29 cellular contexts compared by ENCODE assay signal in genomic region chr1:64546018-64546417, GRCh38.
DNase-seq lines count a peak whose midpoint lies in the region; ATAC-seq and TF ChIP-seq lines count a peak whose summit lies in the region.
"Had no signal": no experiment of that assay in that cellular context is flagged by ENCODE, and none has a peak within 500 bp of the region (broad histone marks: within the 10 kb centered on the region; RNA-seq: fewer than 3 reads in every experiment).

No MANE protein-coding gene starts in this region.

- H3K4me1 ChIP-seq in IMR-90 (ENCODE audit: control insufficient read depth, insufficient read depth, low read length) (peaks cover 3% of the 10 kb centered on the region), gastroesophageal sphincter (peaks cover 0 to 52% (median 0%) of the 10 kb centered on the region in 3 donors)

- TF ChIP-seq RAD21 in IMR-90 (IDR thresholded peaks at IDR 0.05; ENCODE audit: low read length): no peak

- ATAC-seq in IMR-90 (ENCODE audit: low read depth) (no peak), gastroesophageal sphincter (no peak), GM19455 (IDR thresholded peaks at IDR 0.05; ENCODE audit: unreplicated experiment) (no peak)
- ATAC-seq: body of pancreas, GM12878, left colon, right lobe of liver had no signal

- DNase-seq in ELF-1 (ENCODE audit: low read depth, low spot score) (peak; percentile 54), IMR-90 (no peak), neural crest cell (ENCODE audit: low read depth, low spot score) (no peak), NCI-H510A (lab: John Stamatoyannopoulos, UW) (no peak), NOMO-1 (lab: John Stamatoyannopoulos, UW; ENCODE audit: unreplicated experiment in 2 of 2) (no peak), NCI-H2171 (lab: John Stamatoyannopoulos, UW) (no peak)
- DNase-seq: activated CD4-positive, alpha-beta T cell treated with anti-CD3 and anti-CD28 coated beads, Interleukin-2, amount 50 U/mL, for 48 hours; activated naive CD4-positive, alpha-beta T cell treated with anti-CD3 and anti-CD28 coated beads for 36 hours; BE2C; body of pancreas; CD8-positive, alpha-beta T cell; EL; immature natural killer cell; left colon; mammary epithelial cell; NCI-H1417 treated with DMSO at 0.1 percent for 48 hours; NCI-H2029 treated with DMSO at 0.1 percent for 48 hours; NCI-H2227 treated with DMSO at 0.1 percent for 48 hours; NCI-H774; OCI-M1; right lobe of liver; stimulated activated CD4-positive, alpha-beta T cell treated with anti-CD3 and anti-CD28 coated beads, Interleukin-4, amount 100 ng/mL, for 1 hour; stomach; thyroid gland had no signal

- no peaks in the 10 kb centered on the region for H3K27me3 Mint-ChIP-seq in neural crest cell (ENCODE audit: low read depth)
- H3K27me3 Mint-ChIP-seq: progenitor cell of endocrine pancreas had no signal

- no peaks in the 10 kb centered on the region for H3K27me3 ChIP-seq in IMR-90 (ENCODE audit: control insufficient read depth, insufficient read depth, low read length)
- H3K27me3 ChIP-seq in gastroesophageal sphincter: no peaks in the 10 kb centered on the region
- H3K27me3 ChIP-seq: BE2C, body of pancreas, neutrophil, right lobe of liver, stomach, thyroid gland had no signal

- in situ Hi-C loops in IMR-90 (cut with MboI; ENCODE audit: low sequenced_read_pairs): no loop called here

- no peak overlapping the region for H4K8ac ChIP-seq in IMR-90 (ENCODE audit: low read depth in 2 of 2, low read length in 2 of 2)

- CTCF ChIA-PET in IMR-90 (lab: Yijun Ruan, JAX): no interaction called here

- H3K14ac ChIP-seq in IMR-90 (replicated peaks; ENCODE audit: low read depth, low read length): 0 out of 2 replicates have a peak overlapping the region, but pooled peaks have one; percentile 11

- no peak overlapping the region for H2AFZ ChIP-seq in IMR-90 (replicated peaks; ENCODE audit: low read length, poor library complexity)

- no peak overlapping the region for H3K23ac ChIP-seq in IMR-90 (ENCODE audit: low read depth, low read length)

- H3K9me1 ChIP-seq in IMR-90 (ENCODE audit: insufficient read depth, low read length): 0 out of 2 replicates have a peak, but pooled peaks cover 3% of the 10 kb centered on the region

- H4K91ac ChIP-seq in IMR-90 (ENCODE audit: insufficient read depth, low read depth, low read length): no peak overlapping the region

- no peak overlapping the region for H3K4ac ChIP-seq in IMR-90 (ENCODE audit: low read depth, low read length)

- H3K9me3 Mint-ChIP-seq in neural crest cell: no peaks in the 10 kb centered on the region
- H3K9me3 Mint-ChIP-seq: activated naive CD4-positive, alpha-beta T cell treated with anti-CD3 and anti-CD28 coated beads for 36 hours; CD8-positive, alpha-beta T cell; immature natural killer cell had no signal

- no peak for TF ChIP-seq CTCF in IMR-90 (conservative IDR thresholded peaks at IDR 0.05; ENCODE audit: low read depth, low read length)
- no peak for TF ChIP-seq CTCF in gastroesophageal sphincter (IDR thresholded peaks at IDR 0.05)
- no peak for TF ChIP-seq CTCF in neural crest cell (conservative IDR thresholded peaks at IDR 0.05)

- H2BK5ac ChIP-seq in IMR-90 (ENCODE audit: low read depth, low read length, poor library complexity, severe bottlenecking): no peak overlapping the region

- no TSS peak for BruUV-seq in IMR-90 (replicated peaks; lab: Mats Ljungman, UMichigan)

- no peak overlapping the region for H3K18ac ChIP-seq in IMR-90 (ENCODE audit: low read depth, low read length)

- TF ChIP-seq POLR2A in IMR-90 (IDR thresholded peaks at IDR 0.05; ENCODE audit: low read depth, low read length) (no peak), gastroesophageal sphincter (IDR thresholded peaks at IDR 0.05) (no peak)

- no peak overlapping the region for H2BK20ac ChIP-seq in IMR-90 (ENCODE audit: low read depth, low read length)

- peaks cover 37% of the 10 kb centered on the region for H3K4me1 Mint-ChIP-seq in neural crest cell

- H2AK9ac ChIP-seq in IMR-90 (replicated peaks; ENCODE audit: low read depth, low read length, poor library complexity): no peak overlapping the region

- H3K56ac ChIP-seq in IMR-90 (ENCODE audit: extremely low read depth, insufficient read depth, low read length): no peak overlapping the region

- no peaks in the 10 kb centered on the region for H3K79me1 ChIP-seq in IMR-90 (ENCODE audit: low read depth in 1 of 2, low read length in 2 of 2)

- H3K4me2 ChIP-seq in IMR-90 (ENCODE audit: low read depth, low read length): no peak overlapping the region

- peak overlapping the region; percentile 92 for H3K27ac Mint-ChIP-seq in neural crest cell (ENCODE audit: unreplicated experiment)
- H3K27ac Mint-ChIP-seq: activated naive CD4-positive, alpha-beta T cell treated with anti-CD3 and anti-CD28 coated beads for 36 hours; CD8-positive, alpha-beta T cell; immature natural killer cell; progenitor cell of endocrine pancreas had no signal

- dilution Hi-C loops in IMR-90 (cut with HindIII; ENCODE audit: low sequenced_read_pairs, unreplicated experiment): no loop called here

- H2BK120ac ChIP-seq in IMR-90 (ENCODE audit: low read depth, low read length): no peak overlapping the region

- H4K5ac ChIP-seq in IMR-90 (ENCODE audit: low read depth, low read length): no peak overlapping the region

- H3K9me3 ChIP-seq in IMR-90 (ENCODE audit: control insufficient read depth, insufficient read depth, low read length): no peaks in the 10 kb centered on the region
- H3K9me3 ChIP-seq in gastroesophageal sphincter: no peaks in the 10 kb centered on the region
- H3K9me3 ChIP-seq: BE2C, body of pancreas, neutrophil, right lobe of liver, stomach, thyroid gland had no signal

- no peaks in the 10 kb centered on the region for H4K20me1 ChIP-seq in IMR-90 (ENCODE audit: insufficient read depth, low read length)

- TF ChIP-seq EP300 in gastroesophageal sphincter (IDR thresholded peaks at IDR 0.05): no peak

- WGBS in IMR-90 (ENCODE audit: extremely low coverage in 2 of 2, insufficient read length in 1 of 2), 2 experiments: 38% methylated on average over 1 of the region's 2 CpGs; no CpG with 5 or more reads in 1 of the 2 experiments
- WGBS in gastroesophageal sphincter (ENCODE audit: low coverage in 1 of 2), 2 donors: 21 to 58% methylated on average over 2 of the region's 2 CpGs

- POLR2A ChIA-PET in IMR-90 (lab: Charles Lee; ENCODE audit: unreplicated experiment): no interaction called here

- no peak overlapping the region for H3K4me3 Mint-ChIP-seq in neural crest cell
- H3K4me3 Mint-ChIP-seq: activated naive CD4-positive, alpha-beta T cell treated with anti-CD3 and anti-CD28 coated beads for 36 hours; immature natural killer cell had no signal

- intact Hi-C loops in IMR-90 (cut with micrococcal nuclease): no loop called here

- no peak overlapping the region for H3K27ac ChIP-seq in IMR-90 (ENCODE audit: insufficient read depth, low read length)
- peak overlapping the region in 3 of 4 donors; percentile 11 to 59 (median 25) for H3K27ac ChIP-seq in gastroesophageal sphincter
- H3K27ac ChIP-seq: body of pancreas, neutrophil, right lobe of liver, thyroid gland had no signal

- no peak overlapping the region for H2AK5ac ChIP-seq in IMR-90 (ENCODE audit: low read depth, low read length)

- H3K36me3 ChIP-seq in IMR-90 (ENCODE audit: control insufficient read depth, insufficient read depth, low read length) (no peaks in the 10 kb centered on the region), gastroesophageal sphincter (no peaks in the 10 kb centered on the region)
- H3K36me3 ChIP-seq: BE2C, neutrophil, right lobe of liver, stomach, thyroid gland had no signal

- H3K4me3 ChIP-seq in IMR-90 (ENCODE audit: insufficient read depth, low read depth, low read length) (no peak overlapping the region), gastroesophageal sphincter (no peak overlapping the region)
- H3K4me3 ChIP-seq: body of pancreas, GM12878, right lobe of liver, stomach, thyroid gland had no signal

- no peak overlapping the region for H3K9ac ChIP-seq in IMR-90 (ENCODE audit: low read depth, low read length)

- no peak overlapping the region for H2BK15ac ChIP-seq in IMR-90 (ENCODE audit: low read depth, low read length)

- no peaks in the 10 kb centered on the region for H3K36me3 Mint-ChIP-seq in neural crest cell (ENCODE audit: low read depth)
- H3K36me3 Mint-ChIP-seq: CD8-positive, alpha-beta T cell; immature natural killer cell had no signal

TF ChIP-seq in IMR-90, 13 proteins besides CTCF, POLR2A, EP300 and RAD21:
- TF ChIP-seq MAFK (IDR thresholded peaks at IDR 0.05; ENCODE audit: low read depth, low read length) (no peak), CEBPB (IDR thresholded peaks at IDR 0.05; ENCODE audit: low read depth, low read length) (no peak), FOS (IDR thresholded peaks at IDR 0.05; ENCODE audit: low read depth, low read length) (no peak)
